ENCODE assay signal across 1 cellular context in genomic region chr6:37432916-37433656, GRCh38.
TF ChIP-seq lines count a peak whose summit lies in the region.

CMTR1 (plus strand) TSS chr6:37433221; CDS start chr6:37435630, 2,409 bp downstream.

TF ChIP-seq in HepG2, 621 proteins besides CTCF, POLR2A, EP300 and RAD21 (continued from another document and continues in another):
- TF ChIP-seq PRDM10 (CRISPR knock-in tag; IDR thresholded peaks at IDR 0.05; ENCODE audit: low read depth) (peak; percentile 92), GATAD1 (CRISPR knock-in tag; IDR thresholded peaks at IDR 0.05) (peak; percentile 99), HNF1B (CRISPR knock-in tag; IDR thresholded peaks at IDR 0.05) (peak; percentile 87), TAF1 (CRISPR knock-in tag; IDR thresholded peaks at IDR 0.05) (peak; percentile 82), MIER2 (CRISPR knock-in tag; IDR thresholded peaks at IDR 0.05) (0 out of 2 replicates have a peak, but pooled peaks have one; percentile 27), ZNF225 (CRISPR knock-in tag; IDR thresholded peaks at IDR 0.05) (peak; percentile 34; the same call in 1 of the 2 replicates), SIN3B (IDR thresholded peaks at IDR 0.05; ENCODE audit: low read length) (peak; percentile 90), EHMT2 (IDR thresholded peaks at IDR 0.05; ENCODE audit: borderline replicate concordance, low read depth, low read length) (no peak), ZNF235 (CRISPR knock-in tag; IDR thresholded peaks at IDR 0.05; ENCODE audit: borderline replicate concordance) (0 out of 2 replicates have a peak, but pooled peaks have one; percentile 57), FOXA3 (CRISPR knock-in tag; IDR thresholded peaks at IDR 0.05) (peak; percentile 73), KMT2A (CRISPR knock-in tag; IDR thresholded peaks at IDR 0.05) (peak; percentile 97), ZNF724P (CRISPR knock-in tag; IDR thresholded peaks at IDR 0.05; ENCODE audit: borderline replicate concordance) (no peak), REXO4 (CRISPR knock-in tag; IDR thresholded peaks at IDR 0.05; ENCODE audit: borderline replicate concordance) (no peak), ZBTB34 (CRISPR knock-in tag; IDR thresholded peaks at IDR 0.05) (no peak; the same call in 1 of the 2 replicates), JDP2 (CRISPR knock-in tag; IDR thresholded peaks at IDR 0.05; ENCODE audit: borderline replicate concordance) (no peak), FUBP1 (CRISPR knock-in tag; IDR thresholded peaks at IDR 0.05; ENCODE audit: borderline replicate concordance) (no peak; the same call in 1 of the 2 replicates), ATF1 (CRISPR knock-in tag; IDR thresholded peaks at IDR 0.05) (peak; percentile 97), ZNF557 (CRISPR knock-in tag; IDR thresholded peaks at IDR 0.05) (no peak), ZMAT3 (CRISPR knock-in tag; conservative IDR thresholded peaks at IDR 0.05) (peak; percentile 73; the same call in 1 of the 2 replicates), STAT6 (CRISPR knock-in tag; IDR thresholded peaks at IDR 0.05; ENCODE audit: borderline replicate concordance) (no peak), MAFF (IDR thresholded peaks at IDR 0.05; ENCODE audit: low read depth, low read length) (peak; percentile 1; the same call in 1 of the 2 replicates), ZNF503 (CRISPR knock-in tag; IDR thresholded peaks at IDR 0.05) (peak; percentile 45; the same call in 1 of the 2 replicates), ETS1 (CRISPR knock-in tag; IDR thresholded peaks at IDR 0.05) (no peak), MXD1 (CRISPR knock-in tag; IDR thresholded peaks at IDR 0.05) (0 out of 2 replicates have a peak, but pooled peaks have one; percentile 57), ZNF556 (CRISPR knock-in tag; IDR thresholded peaks at IDR 0.05; ENCODE audit: borderline replicate concordance) (peak; percentile 94; the same call in 1 of the 2 replicates), AHDC1 (CRISPR knock-in tag; IDR thresholded peaks at IDR 0.05; ENCODE audit: borderline replicate concordance) (peak; percentile 37; the same call in 1 of the 2 replicates), MTA3 (CRISPR knock-in tag; IDR thresholded peaks at IDR 0.05) (no peak), POGZ (CRISPR knock-in tag; IDR thresholded peaks at IDR 0.05) (peak; percentile 96), ONECUT2 (CRISPR knock-in tag; IDR thresholded peaks at IDR 0.05) (no peak)
